11 cellular contexts compared by ENCODE assay signal in the genomic region with DNA sequence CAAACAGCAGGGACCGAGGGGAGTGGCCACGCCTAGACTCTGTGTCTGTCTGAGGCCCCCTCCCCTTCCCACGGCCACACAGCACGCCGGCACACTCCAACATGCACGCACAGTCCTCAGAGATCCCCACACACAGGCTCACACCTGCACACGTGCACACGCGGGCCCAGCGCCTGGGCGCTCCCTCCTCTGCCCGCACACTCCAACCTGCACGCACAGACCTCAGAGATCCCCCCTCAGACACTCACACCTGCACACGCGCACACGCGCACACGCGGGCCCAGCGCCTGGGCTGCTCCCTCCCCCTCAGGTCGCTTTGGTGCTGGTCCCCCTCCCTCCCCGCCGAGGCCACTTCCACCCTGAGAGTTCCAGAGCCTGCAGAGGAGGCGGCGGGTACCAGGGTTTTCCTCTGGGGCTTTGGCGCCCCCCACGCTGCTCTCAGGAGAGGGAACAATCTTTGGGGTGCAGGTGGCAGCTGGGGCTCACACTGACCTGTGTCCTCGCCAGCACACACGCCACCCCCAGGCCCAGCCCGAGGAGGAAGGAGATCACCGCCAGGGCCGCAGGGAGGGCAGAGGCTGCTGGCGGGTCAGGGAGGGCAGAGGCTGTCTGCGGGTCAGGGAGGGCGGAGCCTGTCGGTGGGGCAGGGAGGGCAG. TPM values are rescaled to one million over a fixed set of nuclear protein-coding genes. Genes with fewer than 3 reads are reported as not detected.
DNase-seq lines count a peak whose midpoint lies in the region; ATAC-seq, FAIRE-seq and TF ChIP-seq lines count a peak whose summit lies in the region.
"Had no signal": no experiment of that assay in that cellular context is flagged by ENCODE, and none has a peak within 500 bp of the region (broad histone marks: within the 10 kb centered on the region; RNA-seq: fewer than 3 reads in every experiment).

No MANE protein-coding gene starts in this region.

- H3K9me3 Mint-ChIP-seq in activated CD4-positive, alpha-beta T cell treated with anti-CD3 and anti-CD28 coated beads for 36 hours (ENCODE audit: low read depth): no peaks in the 10 kb centered on the region
- no peaks in the 10 kb centered on the region for H3K9me3 Mint-ChIP-seq in activated T-helper 17 cell treated with anti-CD3 and anti-CD28 coated beads, Interleukin-2, amount 50 U/mL, for 72 hours

- peak overlapping the region; percentile 98 for H3K27ac Mint-ChIP-seq in activated CD4-positive, alpha-beta T cell treated with anti-CD3 and anti-CD28 coated beads for 36 hours
- H3K27ac Mint-ChIP-seq in activated T-helper 17 cell treated with anti-CD3 and anti-CD28 coated beads, Interleukin-2, amount 50 U/mL, for 72 hours: no peak overlapping the region

- H3K4me1 ChIP-seq in kidney (ENCODE audit: control insufficient read depth in 1 of 2, insufficient read depth in 1 of 2, low read depth in 1 of 2, low read length in 2 of 2): no peaks in the 10 kb centered on the region

- TF ChIP-seq CTCF in kidney (IDR thresholded peaks at IDR 0.05; ENCODE audit: borderline replicate concordance, extremely low read depth, insufficient read depth): no peak

- H3K4me3 Mint-ChIP-seq in activated CD4-positive, alpha-beta T cell treated with anti-CD3 and anti-CD28 coated beads for 36 hours: no peak overlapping the region
- no peak overlapping the region for H3K4me3 Mint-ChIP-seq in activated T-helper 17 cell treated with anti-CD3 and anti-CD28 coated beads, Interleukin-2, amount 50 U/mL, for 72 hours

- no peak overlapping the region for H3K4me3 ChIP-seq in kidney (ENCODE audit: low read length in 2 of 2)
- H3K4me3 ChIP-seq: lung had no signal

- FAIRE-seq in kidney (lab: Jason Lieb, UNC): no peak

- no peaks in the 10 kb centered on the region for H3K27me3 Mint-ChIP-seq in activated CD4-positive, alpha-beta T cell treated with anti-CD3 and anti-CD28 coated beads for 36 hours
- H3K27me3 Mint-ChIP-seq in activated T-helper 17 cell treated with anti-CD3 and anti-CD28 coated beads, Interleukin-2, amount 50 U/mL, for 72 hours: no peaks in the 10 kb centered on the region

- H3K9me3 ChIP-seq in kidney (ENCODE audit: control insufficient read depth in 1 of 2, low read length in 2 of 2): no peaks in the 10 kb centered on the region

- CTCF ChIA-PET in activated CD4-positive, alpha-beta T cell treated with anti-CD3 and anti-CD28 coated beads for 36 hours (lab: Charles Lee): interaction anchor here (2.1 kb wide), 1 partner anchor 14 kb away, joined by 6 read pairs; no protein-coding TSS in a partner anchor

- DNase-seq in activated CD4-positive, alpha-beta T cell treated with anti-CD3 and anti-CD28 coated beads for 36 hours: peak; percentile 64
- no peak for DNase-seq in activated CD4-positive, alpha-beta T cell treated with anti-CD3 and anti-CD28 coated beads for 1 hour
- DNase-seq in kidney: peak; percentile 77
- peak; percentile 58 for DNase-seq in stimulated activated naive CD8-positive, alpha-beta T cell treated with anti-CD3 and anti-CD28 coated beads, Interleukin-15, Interleukin-2, amounts not matched to agents 100 U/mL and 50 U/mL, for 24 hours
- no peak for DNase-seq in inferior parietal cortex (ENCODE audit: extremely low spot score)
- DNase-seq: NCI-H2171 had no signal

- intact Hi-C loops in activated CD4-positive, alpha-beta T cell treated with anti-CD3 and anti-CD28 coated beads for 36 hours (cut with DNase I, micrococcal nuclease): loop anchor here in 1 of 2 experiments (2.0 kb wide), 1 partner anchor 77 kb away; no protein-coding TSS in a partner anchor
- intact Hi-C loops in kidney (cut with DNase I): no loop called here

- POLR2A ChIA-PET in activated CD4-positive, alpha-beta T cell treated with anti-CD3 and anti-CD28 coated beads for 36 hours (lab: Charles Lee): interaction anchor here (2.3 to 2.7 kb wide), 2 partner anchors 15 to 23 kb away, joined by 10 to 94 read pairs; no protein-coding TSS in a partner anchor

- H3K36me3 Mint-ChIP-seq in activated CD4-positive, alpha-beta T cell treated with anti-CD3 and anti-CD28 coated beads for 36 hours (ENCODE audit: low read depth): peaks cover 36% of the 10 kb centered on the region
- H3K36me3 Mint-ChIP-seq in activated T-helper 17 cell treated with anti-CD3 and anti-CD28 coated beads, Interleukin-2, amount 50 U/mL, for 72 hours (ENCODE audit: low read depth): peaks cover 46% of the 10 kb centered on the region

- no peak overlapping the region for H3K27ac ChIP-seq in kidney (ENCODE audit: low read depth in 2 of 2, low read length in 2 of 2)

- no peaks in the 10 kb centered on the region for H3K36me3 ChIP-seq in kidney (ENCODE audit: control insufficient read depth in 1 of 2, insufficient read depth in 2 of 2, low read length in 2 of 2)

- ATAC-seq in activated CD4-positive, alpha-beta T cell treated with anti-CD3 and anti-CD28 coated beads for 36 hours: peak; percentile 30
- ATAC-seq in activated T-helper 17 cell treated with anti-CD3 and anti-CD28 coated beads, Interleukin-2, amount 50 U/mL, for 72 hours (replicated peaks): peak; percentile 67
- ATAC-seq in stimulated activated naive CD8-positive, alpha-beta T cell treated with anti-CD3 and anti-CD28 coated beads, Interleukin-15, Interleukin-2, amounts not matched to agents 100 U/mL and 50 U/mL, for 24 hours: peak; percentile 42
- ATAC-seq in HG02678 (IDR thresholded peaks at IDR 0.05; ENCODE audit: unreplicated experiment) (no peak), GM21390 (IDR thresholded peaks at IDR 0.05; ENCODE audit: unreplicated experiment) (no peak)

- no peak overlapping the region for H3K9ac ChIP-seq in kidney (ENCODE audit: low read length in 2 of 2)

- peaks cover 5% of the 10 kb centered on the region for H3K4me1 Mint-ChIP-seq in activated CD4-positive, alpha-beta T cell treated with anti-CD3 and anti-CD28 coated beads for 36 hours
- peaks cover under 1% of the 10 kb centered on the region for H3K4me1 Mint-ChIP-seq in activated T-helper 17 cell treated with anti-CD3 and anti-CD28 coated beads, Interleukin-2, amount 50 U/mL, for 72 hours

RNA-seq across cellular contexts. Expression of a gene that starts 1.6 kb away (rescaled TPM):
- total RNA-seq in activated CD4-positive, alpha-beta T cell treated with anti-CD3 and anti-CD28 coated beads for 36 hours: 100 to 1,000 TPM; 614 to 725 TPM
- total RNA-seq in activated T-helper 17 cell treated with anti-CD3 and anti-CD28 coated beads, Interleukin-2, amount 50 U/mL, for 72 hours: 100 to 1,000 TPM; 193 to 378 TPM
- 9.2 TPM for total RNA-seq in kidney
- 1.0 TPM for polyA plus RNA-seq in kidney (ENCODE audit: insufficient read depth, low read depth, low replicate concordance)

RNA-seq across cellular contexts. Expression of a gene that starts 17.7 kb away (rescaled TPM):
- total RNA-seq in activated CD4-positive, alpha-beta T cell treated with anti-CD3 and anti-CD28 coated beads for 36 hours: 10 to 100 TPM in 1 of 2 experiments, 1 to 10 TPM in 1; 9.0 to 10.9 TPM
- 10 to 100 TPM; 16.4 to 22.3 TPM for total RNA-seq in activated T-helper 17 cell treated with anti-CD3 and anti-CD28 coated beads, Interleukin-2, amount 50 U/mL, for 72 hours
- total RNA-seq in kidney: 87.5 TPM
- 15.4 TPM for polyA plus RNA-seq in kidney (ENCODE audit: insufficient read depth, low read depth, low replicate concordance)

RNA-seq across cellular contexts. Expression of a gene that starts 42.3 kb away (rescaled TPM):
- 100 to 1,000 TPM; 118 to 182 TPM for total RNA-seq in activated CD4-positive, alpha-beta T cell treated with anti-CD3 and anti-CD28 coated beads for 36 hours
- total RNA-seq in activated T-helper 17 cell treated with anti-CD3 and anti-CD28 coated beads, Interleukin-2, amount 50 U/mL, for 72 hours: 100 to 1,000 TPM; 140 to 142 TPM
- total RNA-seq in kidney: 160 TPM
- polyA plus RNA-seq in kidney (ENCODE audit: insufficient read depth, low read depth, low replicate concordance): 69.7 TPM

RNA-seq across cellular contexts. Expression of a gene that starts 43.2 kb away (rescaled TPM):
- total RNA-seq in activated CD4-positive, alpha-beta T cell treated with anti-CD3 and anti-CD28 coated beads for 36 hours: not detected
- total RNA-seq in activated T-helper 17 cell treated with anti-CD3 and anti-CD28 coated beads, Interleukin-2, amount 50 U/mL, for 72 hours: under 1 TPM in 1 of 2 donors, not detected in 1; 0.28 TPM
- total RNA-seq in kidney: not detected
- not detected for polyA plus RNA-seq in kidney (ENCODE audit: insufficient read depth, low read depth, low replicate concordance)
- total RNA-seq: lung had no signal

RNA-seq across cellular contexts. Expression of a gene that starts 55.7 kb away (rescaled TPM):
- not detected for total RNA-seq in activated CD4-positive, alpha-beta T cell treated with anti-CD3 and anti-CD28 coated beads for 36 hours
- under 1 TPM in 1 of 2 donors, not detected in 1; 0.45 TPM for total RNA-seq in activated T-helper 17 cell treated with anti-CD3 and anti-CD28 coated beads, Interleukin-2, amount 50 U/mL, for 72 hours
- not detected for total RNA-seq in kidney
- polyA plus RNA-seq in kidney (ENCODE audit: insufficient read depth, low read depth, low replicate concordance): not detected
- polyA plus RNA-seq: AG04450, lung had no signal

Comparison
In these comparisons a context has a peak if more than half of its experiments do, and no peak if none do; other contexts are left out.
1. DNase-seq: peak in activated CD4-positive, alpha-beta T cell treated with anti-CD3 and anti-CD28 coated beads for 36 hours (single experiment), kidney (single experiment) and stimulated activated naive CD8-positive, alpha-beta T cell treated with anti-CD3 and anti-CD28 coated beads, Interleukin-15, Interleukin-2, amounts not matched to agents 100 U/mL and 50 U/mL, for 24 hours (single experiment); none in activated CD4-positive, alpha-beta T cell treated with anti-CD3 and anti-CD28 coated beads for 1 hour (single experiment) and inferior parietal cortex (single experiment).
2. ATAC-seq: peak in activated CD4-positive, alpha-beta T cell treated with anti-CD3 and anti-CD28 coated beads for 36 hours (single experiment), activated T-helper 17 cell treated with anti-CD3 and anti-CD28 coated beads, Interleukin-2, amount 50 U/mL, for 72 hours (single experiment) and stimulated activated naive CD8-positive, alpha-beta T cell treated with anti-CD3 and anti-CD28 coated beads, Interleukin-15, Interleukin-2, amounts not matched to agents 100 U/mL and 50 U/mL, for 24 hours (single experiment); none in HG02678 (single experiment) and GM21390 (single experiment).
3. RNA of a gene that starts 1.6 kb away (total RNA-seq): 614 to 725 TPM in activated CD4-positive, alpha-beta T cell treated with anti-CD3 and anti-CD28 coated beads for 36 hours and 193 to 378 TPM in activated T-helper 17 cell treated with anti-CD3 and anti-CD28 coated beads, Interleukin-2, amount 50 U/mL, for 72 hours; 9.2 TPM in kidney (single experiment); every median in the first group is over 10 times any median in the second.